8 cellular contexts compared by ENCODE assay signal in genomic region chr11:60841797-60842687, GRCh38. TPM values are rescaled to one million over a fixed set of nuclear protein-coding genes. Genes with fewer than 3 reads are reported as not detected.
DNase-seq lines count a peak whose midpoint lies in the region; ATAC-seq and TF ChIP-seq lines count a peak whose summit lies in the region.

A gene with protein sequence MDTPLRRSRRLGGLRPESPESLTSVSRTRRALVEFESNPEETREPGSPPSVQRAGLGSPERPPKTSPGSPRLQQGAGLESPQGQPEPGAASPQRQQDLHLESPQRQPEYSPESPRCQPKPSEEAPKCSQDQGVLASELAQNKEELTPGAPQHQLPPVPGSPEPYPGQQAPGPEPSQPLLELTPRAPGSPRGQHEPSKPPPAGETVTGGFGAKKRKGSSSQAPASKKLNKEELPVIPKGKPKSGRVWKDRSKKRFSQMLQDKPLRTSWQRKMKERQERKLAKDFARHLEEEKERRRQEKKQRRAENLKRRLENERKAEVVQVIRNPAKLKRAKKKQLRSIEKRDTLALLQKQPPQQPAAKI (plus strand): TSS chr11:60842113. CDS start chr11:60842125, 12 bp downstream.

- H3K36me3 Mint-ChIP-seq in CD8-positive, alpha-beta T cell = peaks cover 26% of the 10 kb centered on the region

- peak within 1 kb of the TSS; percentile 97 for H3K27ac Mint-ChIP-seq in CD8-positive, alpha-beta T cell

- H3K27me3 ChIP-seq in CD8-positive, alpha-beta T cell (ENCODE audit: insufficient read depth, low read length) = no peaks in the 10 kb centered on the region
- H3K27me3 ChIP-seq in HL-60 (ENCODE audit: insufficient read depth, poor library complexity, severe bottlenecking) = no peaks in the 10 kb centered on the region
- H3K27me3 ChIP-seq in lung (ENCODE audit: control insufficient read depth, insufficient read depth) = no peaks in the 10 kb centered on the region

- no peaks in the 10 kb centered on the region for H3K9me3 Mint-ChIP-seq in CD8-positive, alpha-beta T cell

- CTCF ChIA-PET in CD8-positive, alpha-beta T cell (lab: Charles Lee) = interaction anchor here (0.8 to 3.1 kb wide), 6 partner anchors 9 to 551 kb away, joined by 3 to 20 read pairs (median 8); partner anchors contain the start of gene TMEM216
- CTCF ChIA-PET in activated CD8-positive, alpha-beta memory T cell treated with anti-CD3 and anti-CD28 coated beads for 36 hours (lab: Charles Lee) = interaction anchor here (0.8 to 1.4 kb wide), 2 partner anchors 11 to 62 kb away, joined by 3 to 9 read pairs; no protein-coding TSS in a partner anchor

- no peak for TF ChIP-seq CTCF in CD8-positive, alpha-beta T cell (IDR thresholded peaks at IDR 0.05)
- TF ChIP-seq CTCF in HL-60 (IDR thresholded peaks at IDR 0.05; ENCODE audit: insufficient read depth, low read length) (no peak), lung (IDR thresholded peaks at IDR 0.05; ENCODE audit: control extremely low read depth, extremely low read depth) (no peak)

- POLR2A ChIA-PET in CD8-positive, alpha-beta T cell (lab: Charles Lee) = interaction anchor here (1.0 kb wide), 1 partner anchor 69 kb away, joined by 6 read pairs; no protein-coding TSS in a partner anchor
- POLR2A ChIA-PET in activated CD8-positive, alpha-beta memory T cell treated with anti-CD3 and anti-CD28 coated beads for 36 hours (lab: Charles Lee) = interaction anchor here (0.6 to 1.4 kb wide), 3 partner anchors 9 to 322 kb away, joined by 3 to 7 read pairs (median 3); no protein-coding TSS in a partner anchor

- intact Hi-C loops in CD8-positive, alpha-beta T cell (cut with DNase I, micrococcal nuclease) = loop anchor here (1.0 to 10.0 kb wide), 9 partner anchors 64 to 1283 kb away; partner anchors contain the start of genes PRPF19 (in 2 of the 2), VPS37C (in 2 of the 2), DDB1 (in 1 of the 2) and INCENP (in 1 of the 2)

- peaks cover 46% of the 10 kb centered on the region for H3K4me1 Mint-ChIP-seq in CD8-positive, alpha-beta T cell (ENCODE audit: low read depth)

- peak within 1 kb of the TSS; percentile 83 for H3K27ac ChIP-seq in CD8-positive, alpha-beta T cell (ENCODE audit: low read depth, low read length)
- H3K27ac ChIP-seq in HL-60 (replicated peaks) = peak within 1 kb of the TSS; percentile 85
- peak within 1 kb of the TSS; percentile 38 to 70 for H3K27ac ChIP-seq in lung (ENCODE audit: low read depth in 1 of 2, low read length in 1 of 2)

- H3K27me3 Mint-ChIP-seq in CD8-positive, alpha-beta T cell (ENCODE audit: low read depth) = no peaks in the 10 kb centered on the region

- peak; percentile 97 for ATAC-seq in CD8-positive, alpha-beta T cell
- peak; percentile 75 for ATAC-seq in GM19452 (IDR thresholded peaks at IDR 0.05; ENCODE audit: unreplicated experiment)
- peak; percentile 89 for ATAC-seq in lung (ENCODE audit: insufficient read depth, low FRiP score)

- WGBS in lung, 2 donors = 1% methylated on average over 55 to 57 of the region's 57 CpGs

- no peaks in the 10 kb centered on the region for H3K9me3 ChIP-seq in CD8-positive, alpha-beta T cell (ENCODE audit: low read length)
- no peaks in the 10 kb centered on the region for H3K9me3 ChIP-seq in lung (ENCODE audit: control insufficient read depth in 2 of 2, insufficient read depth in 1 of 2, low read length in 1 of 2)

- peaks cover 35% of the 10 kb centered on the region for H3K4me1 ChIP-seq in CD8-positive, alpha-beta T cell (ENCODE audit: insufficient read depth, low read length)
- H3K4me1 ChIP-seq in lung (ENCODE audit: control insufficient read depth in 2 of 2, insufficient read depth in 2 of 2, low read length in 2 of 2) = peaks cover 4 to 19% of the 10 kb centered on the region in 2 donors

- peak within 1 kb of the TSS; percentile 93 for H3K4me3 Mint-ChIP-seq in CD8-positive, alpha-beta T cell

- H3K4me3 ChIP-seq in CD8-positive, alpha-beta T cell (ENCODE audit: low read depth, low read length) = peak within 1 kb of the TSS; percentile 84
- H3K4me3 ChIP-seq in HL-60 (replicated peaks; ENCODE audit: insufficient read depth, low read length) (peak within 1 kb of the TSS; percentile 81), lung (peak within 1 kb of the TSS; percentile 85)

- H3K36me3 ChIP-seq in CD8-positive, alpha-beta T cell (ENCODE audit: insufficient read depth, low read length) = no peaks in the 10 kb centered on the region
- H3K36me3 ChIP-seq in lung (ENCODE audit: control insufficient read depth in 2 of 2, insufficient read depth in 2 of 2, low read length in 2 of 2) = peaks cover 0 to 2% of the 10 kb centered on the region in 2 donors

- DNase-seq in CD8-positive, alpha-beta T cell = peak; percentile 97 to 100 (median 98)
- DNase-seq in HL-60 (ENCODE audit: low read depth in 1 of 2, low spot score in 1 of 2) (peak; percentile 93 to 96), lung (ENCODE audit: low spot score) (peak; percentile 96)
- peak; percentile 95 for DNase-seq in NK-92 treated with Interleukin-12 subunit alpha and Interleukin-12 subunit beta, amount 100 ng/mL, for 24 hours (lab: John Stamatoyannopoulos, UW)
- peak; percentile 97 for DNase-seq in effector CD8-positive, alpha-beta T cell (lab: John Stamatoyannopoulos, UW)
- peak; percentile 98 for DNase-seq in stimulated activated CD4-positive, alpha-beta T cell treated with anti-CD3 and anti-CD28 coated beads, TNF-alpha, amount 100 ng/mL, for 24 hours (ENCODE audit: low read depth in 3 of 3)

RNA-seq across cellular contexts. Expression of the gene that starts here (rescaled TPM):
- total RNA-seq in CD8-positive, alpha-beta T cell = 10 to 100 TPM; 10.8 to 11.9 TPM
- 100 to 1,000 TPM; 107 to 110 TPM for total RNA-seq in activated CD8-positive, alpha-beta memory T cell treated with anti-CD3 and anti-CD28 coated beads for 36 hours
- total RNA-seq in lung = 10 to 100 TPM in 1 of 2 donors, 1 to 10 TPM in 1; 8.7 to 19.8 TPM
- 10 to 100 TPM; 10.1 to 25.0 TPM for polyA plus RNA-seq in lung

Comparison
In these comparisons a context has a peak if more than half of its experiments do, and no peak if none do; other contexts are left out.
1. Peak in every context shown above with its lines: DNase-seq, ATAC-seq, H3K4me3 ChIP-seq and H3K27ac ChIP-seq.
2. RNA of the gene that starts here (total RNA-seq): 107 to 110 TPM in activated CD8-positive, alpha-beta memory T cell treated with anti-CD3 and anti-CD28 coated beads for 36 hours; 8.7 to 19.8 TPM in lung and 10.8 to 11.9 TPM in CD8-positive, alpha-beta T cell; every median in the first group is over 4 times any median in the second.